In the genomic region with DNA sequence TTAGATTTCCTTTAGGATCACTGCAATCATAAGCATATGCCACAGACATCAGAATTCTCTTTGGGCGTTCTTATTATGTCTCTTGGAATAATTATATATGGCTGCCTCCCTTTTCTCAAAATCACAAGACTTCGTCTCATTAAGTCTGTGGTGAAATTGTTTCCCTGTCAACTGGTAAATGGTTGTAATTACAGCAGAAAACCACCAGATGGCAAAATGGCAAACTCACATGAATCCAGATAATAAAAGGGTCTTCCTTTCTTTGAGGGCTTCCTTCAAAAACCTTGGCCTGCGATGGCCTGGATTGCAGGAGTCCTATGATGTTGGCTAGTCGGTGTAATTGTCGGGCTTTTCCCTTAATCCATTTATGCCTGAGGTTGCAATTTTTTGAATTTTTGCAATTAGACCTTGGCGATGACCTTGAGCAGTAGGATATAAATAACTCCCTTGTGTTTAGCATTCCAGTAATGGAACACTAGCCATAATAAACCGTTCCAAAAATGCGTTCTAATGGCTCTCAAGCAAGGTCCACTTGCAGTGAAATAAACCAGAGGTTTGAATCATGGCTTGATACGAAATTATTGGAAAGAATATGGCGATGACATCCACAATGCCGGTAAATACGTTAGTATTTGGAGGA, we compare ENCODE assay signal across 8 cellular contexts.
A peak's percentile ranks its signal among the peaks of the same experiment; 100 is the strongest.
DNase-seq lines count a peak whose midpoint lies in the region; ATAC-seq and TF ChIP-seq lines count a peak whose summit lies in the region.

No MANE protein-coding gene starts in this region.

- H3K27me3 Mint-ChIP-seq in Caco-2 (ENCODE audit: insufficient read depth, unreplicated experiment) = peaks cover 6% of the 10 kb centered on the region
- no peaks in the 10 kb centered on the region for H3K27me3 Mint-ChIP-seq in brain

- no peaks in the 10 kb centered on the region for H3K4me1 ChIP-seq in Caco-2

- H3K27ac Mint-ChIP-seq in Caco-2 (ENCODE audit: unreplicated experiment) (no peak overlapping the region), brain (peak overlapping the region in 3 of 5 experiments; percentile 6 to 31 (median 30))

- H3K27me3 ChIP-seq in Caco-2 (replicated peaks; ENCODE audit: control insufficient read depth, insufficient read depth, low read length) = no peaks in the 10 kb centered on the region

- TF ChIP-seq CTCF in Caco-2 (IDR thresholded peaks at IDR 0.05; ENCODE audit: insufficient read depth in 1 of 2, low read depth in 1 of 2, low read length in 1 of 2, severe bottlenecking in 1 of 2, unreplicated experiment in 1 of 2) (peak; percentile 16 to 37), brain (conservative IDR thresholded peaks at IDR 0.05) (peak; percentile 57 to 77)

- H3K9me3 Mint-ChIP-seq in Caco-2 (ENCODE audit: unreplicated experiment) (no peaks in the 10 kb centered on the region), brain (no peaks in the 10 kb centered on the region)

- BruUV-seq in Caco-2 (replicated peaks; lab: Mats Ljungman, UMichigan) = no TSS peak

- H3K4me3 ChIP-seq in Caco-2 (ENCODE audit: low read depth, low read length) = no peak overlapping the region

- H3K4me1 Mint-ChIP-seq in Caco-2 (ENCODE audit: low read depth, unreplicated experiment) (no peaks in the 10 kb centered on the region), brain (peaks cover 16% of the 10 kb centered on the region)

- H3K9me3 ChIP-seq in Caco-2 = no peaks in the 10 kb centered on the region

- ATAC-seq in GM19468 (IDR thresholded peaks at IDR 0.05; ENCODE audit: extremely low read depth, unreplicated experiment) = peak; percentile 22

- POLR2A ChIA-PET in Caco-2 (lab: Charles Lee) = no interaction called here

- intact Hi-C loops in Caco-2 (cut with micrococcal nuclease; ENCODE audit: unreplicated experiment) = loop anchor here (1.0 to 10.0 kb wide), 2 partner anchors 297 to 551 kb away; no protein-coding TSS in a partner anchor

- H3K36me3 ChIP-seq in Caco-2 (ENCODE audit: control insufficient read depth, insufficient read depth, low read length) = no peaks in the 10 kb centered on the region

- CTCF ChIA-PET in Caco-2 (lab: Charles Lee) = no interaction called here

- no peak overlapping the region for H3K4me3 Mint-ChIP-seq in Caco-2 (ENCODE audit: unreplicated experiment)
- no peak overlapping the region for H3K4me3 Mint-ChIP-seq in brain

- no peak for DNase-seq in Caco-2
- DNase-seq in NCI-H1694 treated with DMSO at 0.1 percent for 48 hours (lab: John Stamatoyannopoulos, UW) = peak; percentile 24
- peak; percentile 73 for DNase-seq in left kidney (ENCODE audit: low read depth, low spot score)
- no peak for DNase-seq in COLO668 (lab: John Stamatoyannopoulos, UW; ENCODE audit: unreplicated experiment)
- no peak for DNase-seq in activated T-cell treated with anti-CD3 and anti-CD28 coated beads, Interleukin-2, amount 50 U/mL, for 48 hours
- no peak for DNase-seq in T-helper 9 cell

- no peaks in the 10 kb centered on the region for H3K36me3 Mint-ChIP-seq in Caco-2 (ENCODE audit: insufficient read depth, unreplicated experiment)
- H3K36me3 Mint-ChIP-seq in brain = no peaks in the 10 kb centered on the region

Comparison
In these comparisons a context has a peak if more than half of its experiments do, and no peak if none do; other contexts are left out.
1. DNase-seq: peak in NCI-H1694 treated with DMSO at 0.1 percent for 48 hours (single experiment) and left kidney (single experiment); none in Caco-2 (0 of 2), COLO668 (single experiment), activated T-cell treated with anti-CD3 and anti-CD28 coated beads, Interleukin-2, amount 50 U/mL, for 48 hours (0 of 2) and T-helper 9 cell (single experiment).